28 cellular contexts compared by ENCODE assay signal in the genomic region with DNA sequence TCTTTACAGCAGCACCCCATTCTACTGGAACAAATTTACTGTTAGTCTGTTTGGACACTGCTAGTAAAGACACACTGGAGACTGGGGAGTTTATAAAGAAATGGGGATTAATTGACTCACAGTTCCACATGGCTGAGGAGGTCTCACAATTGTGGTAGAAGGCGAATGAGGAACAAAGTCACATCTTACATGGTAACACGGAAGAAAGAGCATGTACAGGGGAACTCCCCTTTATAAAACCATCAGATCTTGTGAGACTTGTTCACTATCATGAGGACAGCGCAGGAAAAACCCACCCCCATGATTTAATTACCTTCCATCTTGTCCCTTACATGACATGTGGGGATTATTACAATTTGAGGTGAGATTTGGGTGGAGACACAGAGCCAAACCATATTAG.
"Had no signal": no experiment of that assay in that cellular context is flagged by ENCODE, and none has a peak within 500 bp of the region (broad histone marks: within the 10 kb centered on the region; RNA-seq: fewer than 3 reads in every experiment).

No MANE protein-coding gene starts in this region.

- H3K27me3 Mint-ChIP-seq: progenitor cell of endocrine pancreas; stimulated activated naive CD8-positive, alpha-beta T cell treated with anti-CD3 and anti-CD28 coated beads, Interleukin-15, Interleukin-2, amounts not matched to agents 100 ng/mL and 50 ng/mL, for 24 hours had no signal

- ATAC-seq: natural killer cell; psoas muscle; right cardiac atrium; right lobe of liver; stimulated activated effector memory CD8-positive, alpha-beta T cell treated with anti-CD3 and anti-CD28 coated beads, Interleukin-12 subunit alpha, Interleukin-12 subunit beta, amount 100 ng/mL, for 72 hours had no signal

- H3K27ac ChIP-seq: neural progenitor cell, ovary, parathyroid adenoma, psoas muscle, right lobe of liver, sigmoid colon, stomach, thoracic aorta, thyroid gland, tibial nerve, upper lobe of left lung, vagina had no signal

- H3K4me2 ChIP-seq: neural progenitor cell had no signal

- H3K4me3 Mint-ChIP-seq: natural killer cell; nephron; neural progenitor cell; stimulated activated effector memory CD8-positive, alpha-beta T cell treated with anti-CD3 and anti-CD28 coated beads, Interleukin-12 subunit alpha, Interleukin-12 subunit beta, amount 100 ng/mL, for 72 hours; stimulated activated naive CD8-positive, alpha-beta T cell treated with anti-CD3 and anti-CD28 coated beads, Interleukin-15, Interleukin-2, amounts not matched to agents 100 ng/mL and 50 ng/mL, for 24 hours had no signal

- H3K9me3 Mint-ChIP-seq: neural progenitor cell had no signal

- FAIRE-seq: urothelium cell line had no signal

- H3K36me3 ChIP-seq: neural progenitor cell, ovary, right lobe of liver, sigmoid colon, stomach, thoracic aorta, thyroid gland, tibial nerve, upper lobe of left lung, vagina had no signal

- H2AFZ ChIP-seq: neural progenitor cell, parathyroid adenoma had no signal

- H3K9ac ChIP-seq: neural progenitor cell, parathyroid adenoma had no signal

- H3K4me1 Mint-ChIP-seq: natural killer cell; nephron; neural progenitor cell; stimulated activated effector memory CD8-positive, alpha-beta T cell treated with anti-CD3 and anti-CD28 coated beads, Interleukin-12 subunit alpha, Interleukin-12 subunit beta, amount 100 ng/mL, for 72 hours had no signal

- H3K9me3 ChIP-seq: ovary, psoas muscle, right lobe of liver, thoracic aorta, thyroid gland, tibial nerve, upper lobe of left lung, vagina had no signal

- H3K4me1 ChIP-seq: neural progenitor cell, parathyroid adenoma, psoas muscle, right lobe of liver, sigmoid colon, stomach, thyroid gland, tibial nerve, upper lobe of left lung, vagina had no signal

- H3K27me3 ChIP-seq: neural progenitor cell, ovary, right lobe of liver, sigmoid colon, stomach, thyroid gland, tibial nerve, upper lobe of left lung, vagina had no signal

- H3K27ac Mint-ChIP-seq: natural killer cell; nephron; neural progenitor cell; progenitor cell of endocrine pancreas; stimulated activated effector memory CD8-positive, alpha-beta T cell treated with anti-CD3 and anti-CD28 coated beads, Interleukin-12 subunit alpha, Interleukin-12 subunit beta, amount 100 ng/mL, for 72 hours; stimulated activated naive CD8-positive, alpha-beta T cell treated with anti-CD3 and anti-CD28 coated beads, Interleukin-15, Interleukin-2, amounts not matched to agents 100 ng/mL and 50 ng/mL, for 24 hours had no signal

- H3K36me3 Mint-ChIP-seq: natural killer cell; neural progenitor cell; stimulated activated effector memory CD8-positive, alpha-beta T cell treated with anti-CD3 and anti-CD28 coated beads, Interleukin-12 subunit alpha, Interleukin-12 subunit beta, amount 100 ng/mL, for 72 hours had no signal

- H3K79me2 ChIP-seq: parathyroid adenoma had no signal

- H3K4me3 ChIP-seq: neural progenitor cell, ovary, psoas muscle, right lobe of liver, sigmoid colon, stomach, thoracic aorta, thyroid gland, tibial nerve, upper lobe of left lung, vagina had no signal

- DNase-seq: natural killer cell; occipital lobe; ovary; posterior cingulate gyrus; psoas muscle; right cardiac atrium; right lobe of liver; sigmoid colon; small intestine; stimulated activated CD4-positive, alpha-beta T cell treated with anti-CD3 and anti-CD28 coated beads, Interleukin-15, amount 100 ng/mL, for 24 hours; stimulated activated CD4-positive, alpha-beta T cell treated with anti-CD3 and anti-CD28 coated beads, Interleukin-2, amount 100 ng/mL, for 24 hours; stimulated activated CD4-positive, alpha-beta T cell treated with anti-CD3 and anti-CD28 coated beads, Interleukin-2, amount 100 ng/mL, for 48 hours; stimulated activated CD4-positive, alpha-beta T cell treated with anti-CD3 and anti-CD28 coated beads, Interleukin-4, amount 100 ng/mL, for 24 hours; stimulated activated naive CD4-positive, alpha-beta T cell treated with Interleukin-2 at 50 U/mL for 16 hours; stomach; thyroid gland; trophoblast cell; upper lobe of left lung had no signal
